8 cellular contexts compared by ENCODE assay signal in genomic region chr1:235910357-235911299, GRCh38. TPM values are rescaled to one million over a fixed set of nuclear protein-coding genes. Genes with fewer than 3 reads are reported as not detected.
DNase-seq lines count a peak whose midpoint lies in the region; ATAC-seq, FAIRE-seq and TF ChIP-seq lines count a peak whose summit lies in the region.

No MANE protein-coding gene starts in this region.

- H3K4me3 ChIP-seq in GM23338 (no peak overlapping the region), endothelial cell of umbilical vein (replicated peaks in 1 of 3; ENCODE audit: insufficient read depth in 1 of 3, low read depth in 1 of 3, low read length in 3 of 3) (no peak overlapping the region)

- H3K27me3 ChIP-seq in GM23338 (ENCODE audit: insufficient read depth): no peaks in the 10 kb centered on the region
- no peaks in the 10 kb centered on the region for H3K27me3 ChIP-seq in endothelial cell of umbilical vein (ENCODE audit: control insufficient read depth in 2 of 2, insufficient read depth in 2 of 2, low read length in 2 of 2)

- BruUV-seq in endothelial cell of umbilical vein (replicated peaks; lab: Mats Ljungman, UMichigan): no TSS peak

- no peak overlapping the region for H3K4me3 Mint-ChIP-seq in GM23338

- H3K36me3 Mint-ChIP-seq in GM23338 (ENCODE audit: low read depth): no peaks in the 10 kb centered on the region

- DNase-seq in GM23338 (ENCODE audit: low spot score) (peak; percentile 51), SW 1271 (lab: John Stamatoyannopoulos, UW) (peak; percentile 82 to 96), endothelial cell of umbilical vein (ENCODE audit: low read depth, low spot score) (peak; percentile 82), non-pigmented ciliary epithelial cell (ENCODE audit: low read depth) (peak; percentile 91)

- no peaks in the 10 kb centered on the region for H3K9me3 Mint-ChIP-seq in GM23338

- ATAC-seq in GM23338 (peak; percentile 100), HG03378 (IDR thresholded peaks at IDR 0.05; ENCODE audit: unreplicated experiment) (no peak), GM21576 (IDR thresholded peaks at IDR 0.05; ENCODE audit: unreplicated experiment) (no peak), GM21515 (IDR thresholded peaks at IDR 0.05; ENCODE audit: unreplicated experiment) (no peak)

- H3K27ac Mint-ChIP-seq in GM23338: no peak overlapping the region

- FAIRE-seq in A204.1 (lab: Jason Lieb, UNC) (peak; percentile 55), endothelial cell of umbilical vein (lab: Jason Lieb, UNC) (peak; percentile 88)

- H3K27ac ChIP-seq in GM23338 (ENCODE audit: low read depth): no peak overlapping the region
- peak overlapping the region; percentile 65 for H3K27ac ChIP-seq in endothelial cell of umbilical vein (ENCODE audit: insufficient read depth, low read depth, low read length)

- H3K4me1 ChIP-seq in GM23338 (ENCODE audit: insufficient read depth) (no peaks in the 10 kb centered on the region), endothelial cell of umbilical vein (ENCODE audit: control insufficient read depth, extremely low read depth, insufficient read depth, low read length) (peaks cover 34% of the 10 kb centered on the region)

- H3K79me2 ChIP-seq in GM23338 (replicated peaks; ENCODE audit: insufficient read depth) (no peaks in the 10 kb centered on the region), endothelial cell of umbilical vein (ENCODE audit: control insufficient read depth, insufficient read depth, low read length) (no peaks in the 10 kb centered on the region)

- peaks cover 6% of the 10 kb centered on the region for H3K27me3 Mint-ChIP-seq in GM23338 (ENCODE audit: insufficient read depth, low read depth, poor library complexity)

- no peaks in the 10 kb centered on the region for H3F3A ChIP-seq in GM23338 (replicated peaks; ENCODE audit: low read depth)

- H3K9me1 ChIP-seq in endothelial cell of umbilical vein (replicated peaks; ENCODE audit: control insufficient read depth, extremely low read depth, insufficient read depth, low read length): no peaks in the 10 kb centered on the region

- no peak for TF ChIP-seq POLR2A in endothelial cell of umbilical vein (IDR thresholded peaks at IDR 0.05; ENCODE audit: low read depth, low read length)

- no peak overlapping the region for H3K9ac ChIP-seq in endothelial cell of umbilical vein (replicated peaks; ENCODE audit: extremely low read depth, insufficient read depth, low read length)

- peaks cover 13% of the 10 kb centered on the region; the same call in 2 of the 3 replicates for H3K4me1 Mint-ChIP-seq in GM23338

- CTCF ChIA-PET in endothelial cell of umbilical vein (lab: Charles Lee): no interaction called here

- POLR2A ChIA-PET in endothelial cell of umbilical vein (lab: Charles Lee): no interaction called here

- H3K4me2 ChIP-seq in GM23338 (no peak overlapping the region; the same call in 1 of the 2 replicates), endothelial cell of umbilical vein (ENCODE audit: insufficient read depth, low read length) (peak overlapping the region; percentile 18)

- intact Hi-C loops in endothelial cell of umbilical vein (cut with micrococcal nuclease): loop anchor here (5.0 kb wide), 1 partner anchor 408 kb away; the partner anchor contains the start of gene B3GALNT2

- 0 out of 2 replicates have a peak overlapping the region, but pooled peaks have one; percentile 13 for H2AFZ ChIP-seq in GM23338
- H2AFZ ChIP-seq in endothelial cell of umbilical vein (ENCODE audit: low read depth, low read length): peak overlapping the region; percentile 3

- no peaks in the 10 kb centered on the region for H3K9me3 ChIP-seq in endothelial cell of umbilical vein (replicated peaks; ENCODE audit: control insufficient read depth, insufficient read depth, low read length)

- dilution Hi-C loops in endothelial cell of umbilical vein (cut with MboI; ENCODE audit: extremely low pct_ligation_motif_present, low sequenced_read_pairs): no loop called here

- H3K36me3 ChIP-seq in GM23338 (ENCODE audit: insufficient read depth) (no peaks in the 10 kb centered on the region), endothelial cell of umbilical vein (ENCODE audit: control insufficient read depth in 2 of 2, extremely low read depth in 1 of 2, insufficient read depth in 2 of 2, low read length in 2 of 2) (no peaks in the 10 kb centered on the region)

- no peaks in the 10 kb centered on the region for H4K20me1 ChIP-seq in GM23338 (replicated peaks; ENCODE audit: insufficient read depth)
- no peaks in the 10 kb centered on the region for H4K20me1 ChIP-seq in endothelial cell of umbilical vein (replicated peaks; ENCODE audit: control insufficient read depth, extremely low read depth, insufficient read depth, low read length)

- TF ChIP-seq CTCF in GM23338 (conservative IDR thresholded peaks at IDR 0.05; ENCODE audit: low read depth in 2 of 2) (no peak), endothelial cell of umbilical vein (IDR thresholded peaks at IDR 0.05; ENCODE audit: extremely low read depth in 1 of 2, insufficient read depth in 1 of 2, low read depth in 1 of 2, low read length in 2 of 2) (no peak)

- H3K9me2 ChIP-seq in GM23338 (ENCODE audit: insufficient read depth): peaks cover 3% of the 10 kb centered on the region; the same call in 1 of the 2 replicates

TF ChIP-seq in GM23338, 12 proteins besides CTCF, POLR2A, EP300 and RAD21 (continues in another document):
- TF ChIP-seq EZH2 (IDR thresholded peaks at IDR 0.05; ENCODE audit: low read depth, unreplicated experiment): no peak
- no peak for TF ChIP-seq ZNF331 (CRISPR knock-in tag; IDR thresholded peaks at IDR 0.05; ENCODE audit: low read depth)
- no peak for TF ChIP-seq CREB1 (CRISPR knock-in tag; IDR thresholded peaks at IDR 0.05; ENCODE audit: low read depth)
- no peak for TF ChIP-seq STAT1 (IDR thresholded peaks at IDR 0.05; ENCODE audit: unreplicated experiment)
- TF ChIP-seq, protein P1, sequence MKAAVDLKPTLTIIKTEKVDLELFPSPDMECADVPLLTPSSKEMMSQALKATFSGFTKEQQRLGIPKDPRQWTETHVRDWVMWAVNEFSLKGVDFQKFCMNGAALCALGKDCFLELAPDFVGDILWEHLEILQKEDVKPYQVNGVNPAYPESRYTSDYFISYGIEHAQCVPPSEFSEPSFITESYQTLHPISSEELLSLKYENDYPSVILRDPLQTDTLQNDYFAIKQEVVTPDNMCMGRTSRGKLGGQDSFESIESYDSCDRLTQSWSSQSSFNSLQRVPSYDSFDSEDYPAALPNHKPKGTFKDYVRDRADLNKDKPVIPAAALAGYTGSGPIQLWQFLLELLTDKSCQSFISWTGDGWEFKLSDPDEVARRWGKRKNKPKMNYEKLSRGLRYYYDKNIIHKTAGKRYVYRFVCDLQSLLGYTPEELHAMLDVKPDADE (IDR thresholded peaks at IDR 0.05): no peak
- no peak for TF ChIP-seq NANOG (IDR thresholded peaks at IDR 0.05; ENCODE audit: borderline replicate concordance)
- no peak for TF ChIP-seq JUNB (IDR thresholded peaks at IDR 0.05; ENCODE audit: unreplicated experiment)
- TF ChIP-seq EZH2phosphoT487 (IDR thresholded peaks at IDR 0.05; ENCODE audit: unreplicated experiment): no peak

TF ChIP-seq in endothelial cell of umbilical vein, 7 proteins besides CTCF, POLR2A, EP300 and RAD21:
- TF ChIP-seq FOS (IDR thresholded peaks at IDR 0.05; ENCODE audit: borderline replicate concordance, insufficient read depth, low read length): peak; percentile 98
- peak; percentile 83 for TF ChIP-seq JUN (IDR thresholded peaks at IDR 0.05; ENCODE audit: borderline replicate concordance, insufficient read depth, insufficient read length, low read depth)
- peak; percentile 56 for TF ChIP-seq POLR2AphosphoS5 (IDR thresholded peaks at IDR 0.05; ENCODE audit: insufficient read depth, low read depth, low read length)
- no peak for TF ChIP-seq MAX (IDR thresholded peaks at IDR 0.05; ENCODE audit: insufficient read depth, insufficient read length)
- TF ChIP-seq GATA2 (IDR thresholded peaks at IDR 0.05; ENCODE audit: insufficient read depth, insufficient read length, low read depth, low read length): peak; percentile 75

RNA-seq across cellular contexts. Expression of gene LYST, which starts 43.9 kb away (rescaled TPM):
- 0.16 and 1.0 TPM in 2 replicates for total RNA-seq in GM23338 (2014; rRNA removed; shearing (Covaris generic))
- polyA plus RNA-seq in GM23338 (2016; fragmentation: Nextera tagmentation; extraction: Ambion mirVana) (0.14 and 0.21 TPM in 2 replicates), endothelial cell of umbilical vein (2.5 and 3.1 TPM in 2 replicates)
- total RNA-seq in endothelial cell of umbilical vein: 8.9 and 9.6 TPM in 2 replicates
- 2.7 and 3.3 TPM in 2 replicates for polyA plus RNA-seq in endothelial cell of umbilical vein (2011; cell fraction: cytosol; rRNA removed)
- 14.1 and 16.9 TPM in 2 replicates for polyA plus RNA-seq in endothelial cell of umbilical vein (2011; cell fraction: nucleus; rRNA removed)
- polyA plus RNA-seq in endothelial cell of umbilical vein (2012): 4.1 TPM in 2 replicates
- polyA minus RNA-seq in endothelial cell of umbilical vein: 19.8 and 21.7 TPM in 2 replicates
- 4.1 TPM for polyA minus RNA-seq in endothelial cell of umbilical vein (2011; cell fraction: cytosol; rRNA and poly(A)+ RNA removed)
- 59.1 and 65.2 TPM in 2 replicates for polyA minus RNA-seq in endothelial cell of umbilical vein (2011; cell fraction: nucleus; rRNA and poly(A)+ RNA removed)
